Comparison of ENCODE assay signal across 18 cellular contexts in the genomic region with DNA sequence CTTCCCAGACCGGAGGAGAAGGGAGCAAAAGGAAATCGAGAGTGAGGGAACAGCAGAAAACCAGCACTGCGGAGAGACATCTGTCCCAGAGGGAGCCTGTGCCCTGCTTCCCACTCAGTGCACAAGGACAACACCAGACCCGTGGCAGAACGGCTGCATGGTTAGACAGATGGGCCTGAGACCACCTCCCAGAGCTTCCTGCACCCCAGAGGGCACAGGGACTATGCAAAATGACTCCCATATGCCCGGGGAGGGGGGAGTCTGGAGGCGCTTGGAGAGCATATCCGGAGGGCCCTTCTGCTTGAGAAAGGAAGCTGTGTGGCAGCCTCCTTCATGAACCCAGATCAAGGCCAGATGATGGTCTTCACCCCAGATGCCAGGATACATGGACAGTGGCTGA. TPM values are rescaled to one million over a fixed set of nuclear protein-coding genes. Genes with fewer than 3 reads are reported as not detected.
"Had no signal": no experiment of that assay in that cellular context is flagged by ENCODE, and none has a peak within 500 bp of the region (broad histone marks: within the 10 kb centered on the region; RNA-seq: fewer than 3 reads in every experiment).

No MANE protein-coding gene starts in this region.

- H3K9me3 ChIP-seq: SJCRH30 had no signal

- DNase-seq: KBM-7, MV-4-11, NCI-H1048, NCI-H1436 treated with DMSO at 0.1 percent for 48 hours, NCI-H187 treated with DMSO at 0.1 percent for 48 hours, NCI-H2029 treated with DMSO at 0.1 percent for 48 hours, NCI-H2171 treated with DMSO at 0.1 percent for 48 hours, NCI-H446 treated with DMSO at 0.1 percent for 48 hours, NCI-H510A treated with DMSO at 0.1 percent for 48 hours, NCI-H526, NCI-H774, SHP77 treated with DMSO at 0.1 percent for 48 hours, SJCRH30 had no signal

- H3K27me3 ChIP-seq: SJCRH30 had no signal

- H3K4me3 ChIP-seq: SJCRH30 had no signal

- ATAC-seq: Right ventricle myocardium inferior, SK-N-SH treated with all-trans-retinoic acid at 6 μM for 48 hours had no signal

- H3K27ac ChIP-seq: HL-60, SJCRH30 had no signal

- H3K36me3 ChIP-seq: SJCRH30 had no signal

RNA-seq across cellular contexts. Expression of a gene that starts 26.6 kb away (rescaled TPM):
- total RNA-seq: LHCN-M2, MCF 10A, Right ventricle myocardium inferior had no signal
